18 cellular contexts compared by ENCODE assay signal in genomic region chrX:36987212-36987611, GRCh38. TPM values are rescaled to one million over a fixed set of nuclear protein-coding genes. Genes with fewer than 3 reads are reported as not detected.
"Had no signal": no experiment of that assay in that cellular context is flagged by ENCODE, and none has a peak within 500 bp of the region (broad histone marks: within the 10 kb centered on the region; RNA-seq: fewer than 3 reads in every experiment).

No MANE protein-coding gene starts in this region.

RNA-seq across cellular contexts. Expression of gene FAM47C, which starts 21.0 kb away (rescaled TPM):
- total RNA-seq: activated B cell treated with CpG ODN at 0.5 μM for 24 hours; activated CD4-positive, alpha-beta memory T cell treated with anti-CD3 and anti-CD28 coated beads for 36 hours; activated CD4-positive, alpha-beta T cell treated with anti-CD3 and anti-CD28 coated beads, Interleukin-2, amount 10 ng/mL, durations not matched to agents 24 days and 14 days; activated CD8-positive, alpha-beta memory T cell treated with anti-CD3 and anti-CD28 coated beads for 36 hours; activated CD8-positive, alpha-beta T cell treated with anti-CD3 and anti-CD28 coated beads for 36 hours; activated naive CD4-positive, alpha-beta T cell treated with anti-CD3 and anti-CD28 coated beads for 36 hours; activated naive CD4-positive, alpha-beta T cell treated with anti-CD3 and anti-CD28 coated beads, Interleukin-2, amount 50 U/mL, for 72 hours; activated naive CD8-positive, alpha-beta T cell treated with anti-CD3 and anti-CD28 coated beads for 36 hours; activated T-cell treated with anti-CD3 and anti-CD28 coated beads, Interleukin-2, amount 50 U/mL, for 4 hours; activated T-cell treated with anti-CD3 and anti-CD28 coated beads, Interleukin-2, amount 50 U/mL, for 72 hours; activated T-helper 1 cell treated with anti-CD3 and anti-CD28 coated beads, Interleukin-12 subunit alpha, Interleukin-12 subunit beta, Interleukin-2, Interleukin-4 antibody, amounts not matched to agents 30 ng/mL and 10 ng/mL and 1 ng/mL, durations not matched to agents 14 hours and 24 hours and 36 hours; activated T-helper 17 cell treated with anti-CD3 and anti-CD28 coated beads, Interleukin-2, amount 50 U/mL, for 72 hours; adrenal gland; aorta; cardiac septum; cerebellum; T-cell; T-helper 1 cell treated with Interleukin-12 subunit alpha and Interleukin-12 subunit beta and Interleukin-4 antibody, amounts not matched to agents 30 ng/mL and 1 ng/mL, for 36 hours had no signal
- polyA plus RNA-seq: adrenal gland, aorta had no signal
